24 cellular contexts compared by ENCODE assay signal in the genomic region with DNA sequence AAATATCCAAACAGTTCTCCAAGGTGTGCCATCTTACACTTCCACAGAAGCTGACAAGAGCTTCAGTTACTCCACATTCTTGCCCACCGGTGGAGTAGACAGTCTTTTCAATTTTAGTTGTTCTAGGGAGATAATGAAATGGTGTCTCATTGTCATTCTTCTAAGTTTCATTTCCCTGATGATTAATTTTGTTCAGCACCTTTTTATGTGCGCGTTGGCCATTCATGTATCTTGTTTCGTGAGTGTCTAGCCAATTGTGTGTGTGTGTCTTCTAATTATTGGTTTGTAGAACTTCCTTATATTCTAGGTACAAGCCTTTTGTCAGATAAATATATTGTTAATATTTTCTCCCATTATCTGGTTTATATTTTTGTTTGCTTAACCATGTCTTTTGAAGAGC.
DNase-seq lines count a peak whose midpoint lies in the region; ATAC-seq lines count a peak whose summit lies in the region.
"Had no signal": no experiment of that assay in that cellular context is flagged by ENCODE, and none has a peak within 500 bp of the region (broad histone marks: within the 10 kb centered on the region; RNA-seq: fewer than 3 reads in every experiment).

No MANE protein-coding gene starts in this region.

- no peak for DNase-seq in activated CD4-positive, alpha-beta T cell treated with anti-CD3 and anti-CD28 coated beads, Interleukin-2, amount 10 ng/mL, durations not matched to agents 24 days and 14 days
- DNase-seq in activated CD4-positive, alpha-beta T cell treated with anti-CD3 and anti-CD28 coated beads, Interleukin-2, amount 10 ng/mL, durations not matched to agents 7 days and 5 days: no peak
- no peak for DNase-seq in stimulated activated naive CD8-positive, alpha-beta T cell treated with anti-CD3 and anti-CD28 coated beads, Interleukin-15, amount 100 ng/mL, for 72 hours
- DNase-seq in activated naive CD8-positive, alpha-beta T cell treated with anti-CD3 and anti-CD28 coated beads for 36 hours: no peak
- DNase-seq in stimulated activated naive B cell treated with anti-CD40 and anti-IgM and Interleukin-4, amounts not matched to agents 10 μg/mL and 1 μg/mL and 100 μg/mL, for 72 hours: peak; percentile 3
- DNase-seq in NCI-H2196 (lab: John Stamatoyannopoulos, UW; ENCODE audit: unreplicated experiment) (no peak), left ventricle myocardium superior (no peak)
- DNase-seq: 8988T, ACHN, BE2C, DMS153, DND-41, HCEC 1CT, KBM-7, MG63, NCI-H1417, NCI-H1694 treated with DMSO at 0.1 percent for 48 hours, NCI-H2081, NCI-H226, NCI-H510A, NCI-H69, SHP77 had no signal

- CTCF ChIA-PET in activated CD4-positive, alpha-beta T cell treated with anti-CD3 and anti-CD28 coated beads, Interleukin-2, amount 10 ng/mL, durations not matched to agents 7 days and 5 days (lab: Charles Lee): no interaction called here

- H3K27ac Mint-ChIP-seq in activated CD4-positive, alpha-beta T cell treated with anti-CD3 and anti-CD28 coated beads, Interleukin-2, amount 10 ng/mL, durations not matched to agents 24 days and 14 days: peak overlapping the region; percentile 1
- H3K27ac Mint-ChIP-seq in activated CD4-positive, alpha-beta T cell treated with anti-CD3 and anti-CD28 coated beads, Interleukin-2, amount 10 ng/mL, durations not matched to agents 7 days and 5 days: no peak overlapping the region
- peak overlapping the region; percentile 88 for H3K27ac Mint-ChIP-seq in stimulated activated naive CD8-positive, alpha-beta T cell treated with anti-CD3 and anti-CD28 coated beads, Interleukin-15, Interleukin-2, amounts not matched to agents 100 ng/mL and 50 ng/mL, for 24 hours
- H3K27ac Mint-ChIP-seq in stimulated activated naive CD8-positive, alpha-beta T cell treated with anti-CD3 and anti-CD28 coated beads, Interleukin-15, amount 100 ng/mL, for 72 hours: no peak overlapping the region
- H3K27ac Mint-ChIP-seq in activated naive CD8-positive, alpha-beta T cell treated with anti-CD3 and anti-CD28 coated beads for 36 hours: peak overlapping the region; percentile 80
- H3K27ac Mint-ChIP-seq in stimulated activated naive B cell treated with anti-CD40 and anti-IgM and Interleukin-4, amounts not matched to agents 10 μg/mL and 1 μg/mL and 100 μg/mL, for 72 hours: peak overlapping the region; percentile 53
- H3K27ac Mint-ChIP-seq: CD14-positive monocyte had no signal

- peaks cover 46% of the 10 kb centered on the region for H3K4me1 Mint-ChIP-seq in activated CD4-positive, alpha-beta T cell treated with anti-CD3 and anti-CD28 coated beads, Interleukin-2, amount 10 ng/mL, durations not matched to agents 24 days and 14 days
- H3K4me1 Mint-ChIP-seq in activated CD4-positive, alpha-beta T cell treated with anti-CD3 and anti-CD28 coated beads, Interleukin-2, amount 10 ng/mL, durations not matched to agents 7 days and 5 days: peaks cover 33% of the 10 kb centered on the region
- peaks cover 60% of the 10 kb centered on the region for H3K4me1 Mint-ChIP-seq in stimulated activated naive CD8-positive, alpha-beta T cell treated with anti-CD3 and anti-CD28 coated beads, Interleukin-15, Interleukin-2, amounts not matched to agents 100 ng/mL and 50 ng/mL, for 24 hours (ENCODE audit: low read depth)
- H3K4me1 Mint-ChIP-seq in stimulated activated naive CD8-positive, alpha-beta T cell treated with anti-CD3 and anti-CD28 coated beads, Interleukin-15, amount 100 ng/mL, for 72 hours: peaks cover 57% of the 10 kb centered on the region
- H3K4me1 Mint-ChIP-seq in activated naive CD8-positive, alpha-beta T cell treated with anti-CD3 and anti-CD28 coated beads for 36 hours: peaks cover 48% of the 10 kb centered on the region
- H3K4me1 Mint-ChIP-seq in stimulated activated naive B cell treated with anti-CD40 and anti-IgM and Interleukin-4, amounts not matched to agents 10 μg/mL and 1 μg/mL and 100 μg/mL, for 72 hours: peaks cover 8 to 44% of the 10 kb centered on the region in 2 donors

- ATAC-seq in stimulated activated naive CD8-positive, alpha-beta T cell treated with anti-CD3 and anti-CD28 coated beads, Interleukin-15, amount 100 ng/mL, for 72 hours: no peak
- no peak for ATAC-seq in stimulated activated naive B cell treated with anti-CD40 and anti-IgM and Interleukin-4, amounts not matched to agents 10 μg/mL and 1 μg/mL and 100 μg/mL, for 72 hours (replicated peaks)
- no peak for ATAC-seq in left ventricle myocardium superior

- peaks cover 2% of the 10 kb centered on the region for H3K27me3 Mint-ChIP-seq in activated CD4-positive, alpha-beta T cell treated with anti-CD3 and anti-CD28 coated beads, Interleukin-2, amount 10 ng/mL, durations not matched to agents 24 days and 14 days
- H3K27me3 Mint-ChIP-seq in activated CD4-positive, alpha-beta T cell treated with anti-CD3 and anti-CD28 coated beads, Interleukin-2, amount 10 ng/mL, durations not matched to agents 7 days and 5 days: no peaks in the 10 kb centered on the region
- no peaks in the 10 kb centered on the region for H3K27me3 Mint-ChIP-seq in stimulated activated naive CD8-positive, alpha-beta T cell treated with anti-CD3 and anti-CD28 coated beads, Interleukin-15, Interleukin-2, amounts not matched to agents 100 ng/mL and 50 ng/mL, for 24 hours
- peaks cover 6% of the 10 kb centered on the region for H3K27me3 Mint-ChIP-seq in stimulated activated naive CD8-positive, alpha-beta T cell treated with anti-CD3 and anti-CD28 coated beads, Interleukin-15, amount 100 ng/mL, for 72 hours
- H3K27me3 Mint-ChIP-seq in activated naive CD8-positive, alpha-beta T cell treated with anti-CD3 and anti-CD28 coated beads for 36 hours: peaks cover 5% of the 10 kb centered on the region
- H3K27me3 Mint-ChIP-seq in stimulated activated naive B cell treated with anti-CD40 and anti-IgM and Interleukin-4, amounts not matched to agents 10 μg/mL and 1 μg/mL and 100 μg/mL, for 72 hours: peaks cover under 1 to 14% of the 10 kb centered on the region in 2 donors

- intact Hi-C loops in activated CD4-positive, alpha-beta T cell treated with anti-CD3 and anti-CD28 coated beads, Interleukin-2, amount 10 ng/mL, durations not matched to agents 24 days and 14 days (cut with micrococcal nuclease): no loop called here
- intact Hi-C loops in left ventricle myocardium superior (cut with micrococcal nuclease): no loop called here

- H3K9me3 Mint-ChIP-seq in activated CD4-positive, alpha-beta T cell treated with anti-CD3 and anti-CD28 coated beads, Interleukin-2, amount 10 ng/mL, durations not matched to agents 24 days and 14 days: peaks cover 7% of the 10 kb centered on the region
- peaks cover 5% of the 10 kb centered on the region for H3K9me3 Mint-ChIP-seq in activated CD4-positive, alpha-beta T cell treated with anti-CD3 and anti-CD28 coated beads, Interleukin-2, amount 10 ng/mL, durations not matched to agents 7 days and 5 days
- H3K9me3 Mint-ChIP-seq in stimulated activated naive CD8-positive, alpha-beta T cell treated with anti-CD3 and anti-CD28 coated beads, Interleukin-15, Interleukin-2, amounts not matched to agents 100 ng/mL and 50 ng/mL, for 24 hours: no peaks in the 10 kb centered on the region
- H3K9me3 Mint-ChIP-seq in stimulated activated naive CD8-positive, alpha-beta T cell treated with anti-CD3 and anti-CD28 coated beads, Interleukin-15, amount 100 ng/mL, for 72 hours: no peaks in the 10 kb centered on the region
- peaks cover 6% of the 10 kb centered on the region for H3K9me3 Mint-ChIP-seq in activated naive CD8-positive, alpha-beta T cell treated with anti-CD3 and anti-CD28 coated beads for 36 hours
- no peaks in the 10 kb centered on the region for H3K9me3 Mint-ChIP-seq in stimulated activated naive B cell treated with anti-CD40 and anti-IgM and Interleukin-4, amounts not matched to agents 10 μg/mL and 1 μg/mL and 100 μg/mL, for 72 hours

- peaks cover 2% of the 10 kb centered on the region for H3K36me3 Mint-ChIP-seq in activated CD4-positive, alpha-beta T cell treated with anti-CD3 and anti-CD28 coated beads, Interleukin-2, amount 10 ng/mL, durations not matched to agents 24 days and 14 days (ENCODE audit: low read depth)
- peaks cover 4% of the 10 kb centered on the region for H3K36me3 Mint-ChIP-seq in activated CD4-positive, alpha-beta T cell treated with anti-CD3 and anti-CD28 coated beads, Interleukin-2, amount 10 ng/mL, durations not matched to agents 7 days and 5 days (ENCODE audit: low read depth)
- no peaks in the 10 kb centered on the region for H3K36me3 Mint-ChIP-seq in stimulated activated naive CD8-positive, alpha-beta T cell treated with anti-CD3 and anti-CD28 coated beads, Interleukin-15, Interleukin-2, amounts not matched to agents 100 ng/mL and 50 ng/mL, for 24 hours (ENCODE audit: low read depth)
- no peaks in the 10 kb centered on the region for H3K36me3 Mint-ChIP-seq in activated naive CD8-positive, alpha-beta T cell treated with anti-CD3 and anti-CD28 coated beads for 36 hours
- H3K36me3 Mint-ChIP-seq in stimulated activated naive B cell treated with anti-CD40 and anti-IgM and Interleukin-4, amounts not matched to agents 10 μg/mL and 1 μg/mL and 100 μg/mL, for 72 hours: peaks cover 0 to 2% of the 10 kb centered on the region in 2 donors

- POLR2A ChIA-PET in activated CD4-positive, alpha-beta T cell treated with anti-CD3 and anti-CD28 coated beads, Interleukin-2, amount 10 ng/mL, durations not matched to agents 7 days and 5 days (lab: Charles Lee): no interaction called here

- H3K4me3 Mint-ChIP-seq in activated CD4-positive, alpha-beta T cell treated with anti-CD3 and anti-CD28 coated beads, Interleukin-2, amount 10 ng/mL, durations not matched to agents 24 days and 14 days: no peak overlapping the region
- H3K4me3 Mint-ChIP-seq in activated CD4-positive, alpha-beta T cell treated with anti-CD3 and anti-CD28 coated beads, Interleukin-2, amount 10 ng/mL, durations not matched to agents 7 days and 5 days: no peak overlapping the region
- H3K4me3 Mint-ChIP-seq in stimulated activated naive CD8-positive, alpha-beta T cell treated with anti-CD3 and anti-CD28 coated beads, Interleukin-15, Interleukin-2, amounts not matched to agents 100 ng/mL and 50 ng/mL, for 24 hours: no peak overlapping the region
- H3K4me3 Mint-ChIP-seq in stimulated activated naive CD8-positive, alpha-beta T cell treated with anti-CD3 and anti-CD28 coated beads, Interleukin-15, amount 100 ng/mL, for 72 hours: peak overlapping the region in 1 of 2 donors; percentile 39
- H3K4me3 Mint-ChIP-seq in activated naive CD8-positive, alpha-beta T cell treated with anti-CD3 and anti-CD28 coated beads for 36 hours: no peak overlapping the region
- peak overlapping the region in 1 of 2 donors; percentile 7 for H3K4me3 Mint-ChIP-seq in stimulated activated naive B cell treated with anti-CD40 and anti-IgM and Interleukin-4, amounts not matched to agents 10 μg/mL and 1 μg/mL and 100 μg/mL, for 72 hours
- H3K4me3 Mint-ChIP-seq: CD14-positive monocyte had no signal

Comparison
In these comparisons a context has a peak if more than half of its experiments do, and no peak if none do; other contexts are left out.
1. H3K27ac Mint-ChIP-seq: peak in activated CD4-positive, alpha-beta T cell treated with anti-CD3 and anti-CD28 coated beads, Interleukin-2, amount 10 ng/mL, durations not matched to agents 24 days and 14 days (single experiment), stimulated activated naive CD8-positive, alpha-beta T cell treated with anti-CD3 and anti-CD28 coated beads, Interleukin-15, Interleukin-2, amounts not matched to agents 100 ng/mL and 50 ng/mL, for 24 hours (single experiment), activated naive CD8-positive, alpha-beta T cell treated with anti-CD3 and anti-CD28 coated beads for 36 hours (single experiment) and stimulated activated naive B cell treated with anti-CD40 and anti-IgM and Interleukin-4, amounts not matched to agents 10 μg/mL and 1 μg/mL and 100 μg/mL, for 72 hours (single experiment); none in activated CD4-positive, alpha-beta T cell treated with anti-CD3 and anti-CD28 coated beads, Interleukin-2, amount 10 ng/mL, durations not matched to agents 7 days and 5 days (single experiment) and stimulated activated naive CD8-positive, alpha-beta T cell treated with anti-CD3 and anti-CD28 coated beads, Interleukin-15, amount 100 ng/mL, for 72 hours (0 of 2).